In the genomic region with DNA sequence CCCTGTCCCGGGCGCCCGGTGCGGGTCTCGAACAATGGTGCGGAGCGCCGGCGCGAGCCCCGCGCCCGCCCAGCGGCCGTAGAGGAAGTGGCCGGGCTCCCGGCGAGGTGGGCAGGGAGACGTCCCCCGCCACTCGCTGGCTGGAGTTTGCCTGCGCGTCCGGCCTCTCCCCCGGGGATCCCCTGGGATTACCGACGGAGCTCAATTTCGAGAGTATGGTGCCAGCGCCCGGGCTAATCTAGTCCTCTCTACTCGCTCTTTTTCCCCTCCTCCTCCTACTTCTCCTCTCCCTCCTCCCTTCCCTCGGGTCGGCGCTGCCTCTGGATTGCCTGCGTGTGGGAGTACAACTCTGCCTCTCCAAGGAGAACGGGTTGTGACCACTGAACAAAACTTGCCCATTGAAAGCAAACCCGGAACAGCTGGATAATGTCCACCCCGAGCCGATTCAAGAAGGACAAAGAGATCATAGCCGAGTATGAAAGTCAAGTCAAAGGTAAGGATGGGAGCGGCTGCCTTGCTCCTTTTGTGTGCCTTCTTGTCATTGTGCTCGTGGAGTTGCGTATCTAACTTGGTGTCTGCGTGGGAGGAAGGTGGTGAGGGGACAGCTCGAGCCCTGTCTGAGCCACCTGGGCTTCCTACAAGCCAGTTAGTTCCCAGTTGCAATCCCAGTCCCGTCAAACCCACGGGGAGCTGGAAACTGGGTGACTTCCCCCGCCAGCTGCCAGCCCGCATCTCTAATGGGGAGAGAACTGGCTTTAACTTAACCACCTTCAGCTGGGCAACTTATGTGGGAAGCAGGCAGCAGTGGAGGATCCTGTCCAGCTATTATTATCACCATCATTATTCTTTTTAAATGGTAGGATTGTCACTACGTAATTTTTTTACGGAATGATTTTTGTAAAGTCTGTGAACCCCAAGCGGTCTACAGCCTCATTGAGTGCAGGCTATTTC, we compare ENCODE assay signal across 8 cellular contexts. TPM values are rescaled to one million over a fixed set of nuclear protein-coding genes. Genes with fewer than 3 reads are reported as not detected.
DNase-seq lines count a peak whose midpoint lies in the region; ATAC-seq and TF ChIP-seq lines count a peak whose summit lies in the region.

A gene (plus strand): TSS at position 310 of the 951 bp plus-strand sequence. CDS start 117 bp downstream, at position 427.

- H3K4me3 ChIP-seq in foreskin fibroblast (ENCODE audit: low read depth in 1 of 2, low read length in 2 of 2): peak within 1 kb of the TSS; percentile 63 to 99
- H3K4me3 ChIP-seq in vagina: peak within 1 kb of the TSS; percentile 71 to 74

- peaks cover 13% of the 10 kb centered on the region for H3K4me1 ChIP-seq in vagina

- no peaks in the 10 kb centered on the region for H3K36me3 ChIP-seq in vagina

- POLR2A ChIA-PET in activated CD4-positive, alpha-beta memory T cell treated with anti-CD3 and anti-CD28 coated beads, Interleukin-2, amount 10 ng/mL, durations not matched to agents 7 days and 5 days (lab: Charles Lee): interaction anchor here (1.3 kb wide), 1 partner anchor 533 kb away, joined by 3 read pairs; no protein-coding TSS in a partner anchor

- no peak for TF ChIP-seq POLR2A in vagina (IDR thresholded peaks at IDR 0.05)

- H3K27ac ChIP-seq in vagina: peak within 1 kb of the TSS; percentile 94

- intact Hi-C loops in vagina (cut with DNase I): loop anchor here (2.0 kb wide), 1 partner anchor 336 kb away; no protein-coding TSS in a partner anchor

- peak within 1 kb of the TSS; percentile 94 for H3K4me3 Mint-ChIP-seq in T-helper 1 cell treated with Interleukin-12 subunit alpha and Interleukin-12 subunit beta and Interleukin-4 antibody, amounts not matched to agents 30 μg/mL and 1 μg/mL, for 36 hours
- H3K4me3 Mint-ChIP-seq in activated CD4-positive, alpha-beta memory T cell treated with anti-CD3 and anti-CD28 coated beads, Interleukin-2, amount 10 ng/mL, durations not matched to agents 7 days and 5 days: peak within 1 kb of the TSS; percentile 80
- peak within 1 kb of the TSS; percentile 84 to 97 (median 93) for H3K4me3 Mint-ChIP-seq in naive B cell

- ATAC-seq in naive B cell (ENCODE audit: low read depth in 2 of 2): no peak

- peaks cover 7% of the 10 kb centered on the region for H3K4me1 Mint-ChIP-seq in T-helper 1 cell treated with Interleukin-12 subunit alpha and Interleukin-12 subunit beta and Interleukin-4 antibody, amounts not matched to agents 30 μg/mL and 1 μg/mL, for 36 hours (ENCODE audit: low read depth)
- H3K4me1 Mint-ChIP-seq in activated CD4-positive, alpha-beta memory T cell treated with anti-CD3 and anti-CD28 coated beads, Interleukin-2, amount 10 ng/mL, durations not matched to agents 7 days and 5 days: peaks cover 10% of the 10 kb centered on the region
- peaks cover 8 to 11% (median 10%) of the 10 kb centered on the region in 3 donors for H3K4me1 Mint-ChIP-seq in naive B cell

- no peaks in the 10 kb centered on the region for H3K9me3 Mint-ChIP-seq in T-helper 1 cell treated with Interleukin-12 subunit alpha and Interleukin-12 subunit beta and Interleukin-4 antibody, amounts not matched to agents 30 μg/mL and 1 μg/mL, for 36 hours
- no peaks in the 10 kb centered on the region for H3K9me3 Mint-ChIP-seq in activated CD4-positive, alpha-beta memory T cell treated with anti-CD3 and anti-CD28 coated beads, Interleukin-2, amount 10 ng/mL, durations not matched to agents 7 days and 5 days
- peaks cover 0 to 2% (median 0%) of the 10 kb centered on the region in 7 donors for H3K9me3 Mint-ChIP-seq in naive B cell

- TF ChIP-seq CTCF in foreskin fibroblast (IDR thresholded peaks at IDR 0.05; ENCODE audit: low read depth, low read length): peak; percentile 17
- TF ChIP-seq CTCF in vagina (IDR thresholded peaks at IDR 0.05): no peak

- H3K27ac Mint-ChIP-seq in T-helper 1 cell treated with Interleukin-12 subunit alpha and Interleukin-12 subunit beta and Interleukin-4 antibody, amounts not matched to agents 30 μg/mL and 1 μg/mL, for 36 hours: no peak within 1 kb of the TSS
- H3K27ac Mint-ChIP-seq in activated CD4-positive, alpha-beta memory T cell treated with anti-CD3 and anti-CD28 coated beads, Interleukin-2, amount 10 ng/mL, durations not matched to agents 7 days and 5 days: no peak within 1 kb of the TSS
- H3K27ac Mint-ChIP-seq in naive B cell: peak within 1 kb of the TSS in 2 of 6 donors; percentile 70 to 90

- peaks cover 42% of the 10 kb centered on the region for H3K27me3 Mint-ChIP-seq in T-helper 1 cell treated with Interleukin-12 subunit alpha and Interleukin-12 subunit beta and Interleukin-4 antibody, amounts not matched to agents 30 μg/mL and 1 μg/mL, for 36 hours (ENCODE audit: low read depth)
- peaks cover 37% of the 10 kb centered on the region for H3K27me3 Mint-ChIP-seq in activated CD4-positive, alpha-beta memory T cell treated with anti-CD3 and anti-CD28 coated beads, Interleukin-2, amount 10 ng/mL, durations not matched to agents 7 days and 5 days
- peaks cover 24 to 34% (median 28%) of the 10 kb centered on the region in 3 donors for H3K27me3 Mint-ChIP-seq in naive B cell

- no peaks in the 10 kb centered on the region for H3K9me3 ChIP-seq in vagina

- H3K27me3 ChIP-seq in vagina: no peaks in the 10 kb centered on the region

- H3K36me3 Mint-ChIP-seq in T-helper 1 cell treated with Interleukin-12 subunit alpha and Interleukin-12 subunit beta and Interleukin-4 antibody, amounts not matched to agents 30 μg/mL and 1 μg/mL, for 36 hours (ENCODE audit: low read depth): peaks cover 2% of the 10 kb centered on the region
- no peaks in the 10 kb centered on the region for H3K36me3 Mint-ChIP-seq in activated CD4-positive, alpha-beta memory T cell treated with anti-CD3 and anti-CD28 coated beads, Interleukin-2, amount 10 ng/mL, durations not matched to agents 7 days and 5 days (ENCODE audit: low read depth)
- H3K36me3 Mint-ChIP-seq in naive B cell: no peaks in the 10 kb centered on the region

- CTCF ChIA-PET in activated CD4-positive, alpha-beta memory T cell treated with anti-CD3 and anti-CD28 coated beads, Interleukin-2, amount 10 ng/mL, durations not matched to agents 7 days and 5 days (lab: Charles Lee): interaction anchor here (0.8 to 1.1 kb wide), 6 partner anchors 9 to 411 kb away, joined by 3 to 5 read pairs (median 4); no protein-coding TSS in a partner anchor

- DNase-seq in T-helper 1 cell (no peak), HCEC 1CT (peak; percentile 73), NCI-H146 (lab: John Stamatoyannopoulos, UW) (peak; percentile 69), foreskin fibroblast (peak; percentile 51 to 79), naive B cell (no peak), vagina (ENCODE audit: extremely low spot score in 2 of 2) (peak in 1 of 2 donors; percentile 91)
- no peak for DNase-seq in activated CD4-positive, alpha-beta memory T cell treated with anti-CD3 and anti-CD28 coated beads, Interleukin-2, amount 10 ng/mL, durations not matched to agents 7 days and 5 days

RNA-seq across cellular contexts. Expression of the gene that starts here (rescaled TPM):
- not detected for total RNA-seq in activated CD4-positive, alpha-beta memory T cell treated with anti-CD3 and anti-CD28 coated beads, Interleukin-2, amount 10 ng/mL, durations not matched to agents 7 days and 5 days
- polyA plus RNA-seq in naive B cell (ENCODE audit: low read depth in 6 of 6): under 1 TPM; 0.01 to 0.26 (median 0.05) TPM
- 7.4 TPM for total RNA-seq in vagina

Comparison
In these comparisons a context has a peak if more than half of its experiments do, and no peak if none do; other contexts are left out.
1. DNase-seq: peak in HCEC 1CT (single experiment), NCI-H146 (single experiment) and foreskin fibroblast (2 of 2); none in T-helper 1 cell (0 of 5), activated CD4-positive, alpha-beta memory T cell treated with anti-CD3 and anti-CD28 coated beads, Interleukin-2, amount 10 ng/mL, durations not matched to agents 7 days and 5 days (single experiment) and naive B cell (single experiment).
2. Peak in every context shown above with its lines, with median percentiles within 50 percentile points of each other: H3K4me3 Mint-ChIP-seq.